ENCODE assay signal across 19 cellular contexts in the genomic region with DNA sequence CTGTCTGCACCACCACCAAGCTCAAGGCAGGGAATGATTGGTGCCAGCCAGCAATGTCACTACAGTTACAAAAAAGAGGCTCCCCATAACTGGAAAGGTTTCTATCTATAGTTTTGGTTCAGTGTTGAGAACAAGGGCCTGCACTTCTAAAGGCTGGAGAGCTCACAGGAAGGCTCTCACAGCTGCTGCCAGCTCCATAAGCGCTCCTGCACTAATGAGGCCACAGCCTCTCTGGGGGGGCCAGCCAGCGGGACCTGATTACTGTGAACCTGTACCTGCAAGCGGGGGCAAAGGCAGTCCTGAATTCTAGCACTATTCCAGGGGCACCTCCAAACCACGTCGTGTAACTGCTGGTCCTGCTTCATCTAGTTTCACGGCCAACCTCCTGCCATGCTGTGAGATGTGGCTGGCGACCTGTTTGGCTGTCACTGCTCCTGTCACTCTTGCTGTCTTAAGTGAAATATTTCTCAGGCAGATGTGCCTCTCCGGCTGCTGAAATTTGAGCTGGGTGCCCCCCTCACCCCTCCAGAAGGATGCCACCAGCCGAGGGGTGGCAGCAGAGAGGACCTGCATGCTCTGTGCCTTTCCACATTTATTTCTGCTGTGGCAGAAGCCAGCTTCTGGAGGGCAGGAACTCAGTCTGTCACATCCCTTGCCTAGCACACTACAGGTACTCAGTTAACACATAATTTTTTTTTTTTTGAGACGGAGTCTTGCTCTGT. TPM values are rescaled to one million over a fixed set of nuclear protein-coding genes. Genes with fewer than 3 reads are reported as not detected.
DNase-seq lines count a peak whose midpoint lies in the region; ATAC-seq and TF ChIP-seq lines count a peak whose summit lies in the region.
"Had no signal": no experiment of that assay in that cellular context is flagged by ENCODE, and none has a peak within 500 bp of the region (broad histone marks: within the 10 kb centered on the region; RNA-seq: fewer than 3 reads in every experiment).

No MANE protein-coding gene starts in this region.

- WGBS in gastroesophageal sphincter (ENCODE audit: low coverage in 1 of 2), 2 donors = 54 to 100% methylated on average over 2 to 5 of the region's 10 CpGs
- 34 to 44% (median 39%) methylated on average over 10 of the region's 10 CpGs for WGBS in psoas muscle, 3 donors

- H3K4me3 ChIP-seq in HEK293 (ENCODE audit: low read depth, low read length) (no peak overlapping the region), gastroesophageal sphincter (no peak overlapping the region), psoas muscle (no peak overlapping the region)
- H3K4me3 ChIP-seq: hepatocyte, pancreas had no signal

- H3K9me3 ChIP-seq in HEK293 (ENCODE audit: control insufficient read depth, insufficient read depth, low read depth, low read length) = no peaks in the 10 kb centered on the region
- H3K9me3 ChIP-seq in gastroesophageal sphincter = no peaks in the 10 kb centered on the region
- no peaks in the 10 kb centered on the region for H3K9me3 ChIP-seq in psoas muscle
- H3K9me3 ChIP-seq: pancreas had no signal

- TF ChIP-seq POLR2A in gastroesophageal sphincter (IDR thresholded peaks at IDR 0.05) = no peak

- TF ChIP-seq CTCF in HEK293 (tag by site-specific recombination; IDR thresholded peaks at IDR 0.05) = no peak
- no peak for TF ChIP-seq CTCF in gastroesophageal sphincter (IDR thresholded peaks at IDR 0.05)
- TF ChIP-seq CTCF in psoas muscle (IDR thresholded peaks at IDR 0.05) = peak; percentile 52
- no peak for TF ChIP-seq CTCF in natural killer cell (IDR thresholded peaks at IDR 0.05)
- TF ChIP-seq CTCF in HFFc6 (IDR thresholded peaks at IDR 0.05) = no peak

- DNase-seq in NCI-H2171 treated with DMSO at 0.1 percent for 48 hours (lab: John Stamatoyannopoulos, UW) (peak; percentile 98), psoas muscle (peak in 1 of 2 donors; percentile 90), natural killer cell (no peak), HEK293T (ENCODE audit: extremely low spot score) (no peak), HFFc6 (no peak)
- DNase-seq: activated CD4-positive, alpha-beta T cell treated with anti-CD3 and anti-CD28 coated beads, Interleukin-2, amount 50 U/mL, for 4 hours; activated T-cell treated with anti-CD3 and anti-CD28 coated beads, Interleukin-2, amount 50 U/mL, for 24 hours; DMS53; left cardiac atrium; NCI-H510A treated with DMSO at 0.1 percent for 48 hours; small intestine; trophoblast cell had no signal

- POLR2A ChIA-PET in HEK293 (lab: Yijun Ruan, JAX) (no interaction called here), HEK293T (lab: Yijun Ruan, JAX) (interaction anchor here (1.6 kb wide), 1 partner anchor 8 kb away, joined by 4 read pairs; no protein-coding TSS in a partner anchor)

- no peaks in the 10 kb centered on the region for H3K27me3 ChIP-seq in gastroesophageal sphincter
- no peaks in the 10 kb centered on the region for H3K27me3 ChIP-seq in psoas muscle (ENCODE audit: insufficient read depth in 3 of 3, low read length in 2 of 3)
- H3K27me3 ChIP-seq: hepatocyte, pancreas had no signal

- no peak overlapping the region for H3K27ac ChIP-seq in HEK293 (ENCODE audit: extremely low read depth, low read depth, low read length)
- H3K27ac ChIP-seq in gastroesophageal sphincter = peak overlapping the region in 3 of 4 donors; percentile 20 to 84 (median 80)
- H3K27ac ChIP-seq in psoas muscle = peak overlapping the region; percentile 66
- H3K27ac ChIP-seq: hepatocyte had no signal

- no peak overlapping the region for H3K4me3 Mint-ChIP-seq in natural killer cell
- no peak overlapping the region for H3K4me3 Mint-ChIP-seq in HFFc6
- H3K4me3 Mint-ChIP-seq: activated naive CD8-positive, alpha-beta T cell; activated T-cell treated with anti-CD3 and anti-CD28 coated beads, Interleukin-2, amount 50 U/mL, for 24 hours; stimulated activated effector memory CD8-positive, alpha-beta T cell treated with anti-CD3 and anti-CD28 coated beads, Interleukin-12 subunit alpha, Interleukin-12 subunit beta, amount 100 ng/mL, for 72 hours had no signal

- intact Hi-C loops in psoas muscle (cut with DNase I) (loop anchor here (2.0 to 5.0 kb wide), 2 partner anchors 47 to 58 kb away; no protein-coding TSS in a partner anchor), natural killer cell (cut with micrococcal nuclease) (no loop called here)

- H3K27ac Mint-ChIP-seq in natural killer cell (no peak overlapping the region), HFFc6 (no peak overlapping the region)
- H3K27ac Mint-ChIP-seq: activated naive CD8-positive, alpha-beta T cell; activated T-cell treated with anti-CD3 and anti-CD28 coated beads, Interleukin-2, amount 50 U/mL, for 24 hours; stimulated activated effector memory CD8-positive, alpha-beta T cell treated with anti-CD3 and anti-CD28 coated beads, Interleukin-12 subunit alpha, Interleukin-12 subunit beta, amount 100 ng/mL, for 72 hours had no signal

- ATAC-seq in gastroesophageal sphincter (no peak), psoas muscle (peak; percentile 58 to 83 (median 81)), natural killer cell (no peak)
- ATAC-seq: Panc1; pancreas; stimulated activated effector memory CD8-positive, alpha-beta T cell treated with anti-CD3 and anti-CD28 coated beads, Interleukin-12 subunit alpha, Interleukin-12 subunit beta, amount 100 ng/mL, for 72 hours had no signal

- H3K9me3 Mint-ChIP-seq in natural killer cell = no peaks in the 10 kb centered on the region
- no peaks in the 10 kb centered on the region for H3K9me3 Mint-ChIP-seq in HFFc6
- H3K9me3 Mint-ChIP-seq: activated T-cell treated with anti-CD3 and anti-CD28 coated beads, Interleukin-2, amount 50 U/mL, for 24 hours; stimulated activated effector memory CD8-positive, alpha-beta T cell treated with anti-CD3 and anti-CD28 coated beads, Interleukin-12 subunit alpha, Interleukin-12 subunit beta, amount 100 ng/mL, for 72 hours had no signal

- H3K27me3 Mint-ChIP-seq in natural killer cell (ENCODE audit: low read depth in 2 of 2) (no peaks in the 10 kb centered on the region), HFFc6 (ENCODE audit: insufficient read depth) (no peaks in the 10 kb centered on the region; the same call in 1 of the 2 replicates)
- H3K27me3 Mint-ChIP-seq: activated naive CD8-positive, alpha-beta T cell; activated T-cell treated with anti-CD3 and anti-CD28 coated beads, Interleukin-2, amount 50 U/mL, for 24 hours had no signal

- no peak for TF ChIP-seq EP300 in gastroesophageal sphincter (IDR thresholded peaks at IDR 0.05)

- H3K36me3 ChIP-seq in HEK293 (ENCODE audit: control insufficient read depth in 2 of 2, insufficient read depth in 1 of 2, low read length in 2 of 2) (peaks cover 0 to 39% of the 10 kb centered on the region in 2 experiments; a peak in 1 of 3 replicates), gastroesophageal sphincter (peaks cover 0 to 20% of the 10 kb centered on the region in 2 donors), psoas muscle (ENCODE audit: insufficient read depth in 1 of 2, low read depth in 1 of 2) (peaks cover 0 to 4% of the 10 kb centered on the region in 2 donors)
- H3K36me3 ChIP-seq: pancreas had no signal

- H3K4me1 Mint-ChIP-seq in natural killer cell (peaks cover 6 to 8% of the 10 kb centered on the region in 2 donors), HFFc6 (ENCODE audit: low read depth) (no peaks in the 10 kb centered on the region; the same call in 1 of the 2 replicates)

- peaks cover under 1% of the 10 kb centered on the region; the same call in 1 of the 2 replicates for H3K4me1 ChIP-seq in HEK293 (ENCODE audit: control insufficient read depth, insufficient read depth, low read length)
- H3K4me1 ChIP-seq in gastroesophageal sphincter = peaks cover 15 to 98% (median 35%) of the 10 kb centered on the region in 3 donors
- peaks cover 78% of the 10 kb centered on the region for H3K4me1 ChIP-seq in psoas muscle

- H3K36me3 Mint-ChIP-seq in natural killer cell = no peaks in the 10 kb centered on the region
- H3K36me3 Mint-ChIP-seq in HFFc6 (ENCODE audit: low read depth) = peaks cover 5% of the 10 kb centered on the region
- H3K36me3 Mint-ChIP-seq: activated naive CD8-positive, alpha-beta T cell had no signal

- CTCF ChIA-PET in HEK293 (lab: Yijun Ruan, JAX) (interaction anchor here (0.7 to 1.3 kb wide), 4 partner anchors 11 to 150 kb away, joined by 3 to 6 read pairs (median 3); no protein-coding TSS in a partner anchor), HEK293T (lab: Yijun Ruan, JAX) (interaction anchor here (0.7 kb wide), 1 partner anchor 150 kb away, joined by 3 read pairs; no protein-coding TSS in a partner anchor)

TF ChIP-seq in HEK293T, 16 proteins besides CTCF, POLR2A, EP300 and RAD21:
- TF ChIP-seq ARNT (IDR thresholded peaks at IDR 0.05) (no peak), HDGF (IDR thresholded peaks at IDR 0.05; ENCODE audit: borderline replicate concordance) (no peak), BHLHE40 (IDR thresholded peaks at IDR 0.05; ENCODE audit: borderline replicate concordance) (no peak), FOXK2 (IDR thresholded peaks at IDR 0.05) (no peak), L3MBTL2 (conservative IDR thresholded peaks at IDR 0.05) (no peak), TARDBP (IDR thresholded peaks at IDR 0.05) (no peak), FOXM1 (IDR thresholded peaks at IDR 0.05; ENCODE audit: borderline replicate concordance) (no peak), ZNF384 (IDR thresholded peaks at IDR 0.05) (no peak), ELF4 (IDR thresholded peaks at IDR 0.05) (no peak), FOXA1 (IDR thresholded peaks at IDR 0.05) (no peak), SP1 (IDR thresholded peaks at IDR 0.05) (no peak)
TF ChIP-seq in HEK293T: peak in this region for 0.

RNA-seq across cellular contexts. Expression of a gene that starts 53.3 kb away (rescaled TPM):
- total RNA-seq in gastroesophageal sphincter (10 to 100 TPM; 40.6 to 67.9 (median 49.1) TPM), psoas muscle (10 to 100 TPM; 19.7 to 36.1 (median 25.8) TPM), natural killer cell (10 to 100 TPM; 46.3 to 58.0 (median 53.8) TPM)
- 10 to 100 TPM; 18.4 to 25.0 (median 20.1) TPM for polyA plus RNA-seq in psoas muscle
- 10 to 100 TPM; 62.6 to 77.7 (median 66.8) TPM for total RNA-seq in HFFc6 (2021; fragmentation: NEBNext Ultra II Directional; extraction: Animal tissue kit (Norgen Biotek cat#: 25700))

Comparison
In these comparisons a context has a peak if more than half of its experiments do, and no peak if none do; other contexts are left out.
1. ATAC-seq: peak in psoas muscle (4 of 4); none in gastroesophageal sphincter (single experiment) and natural killer cell (0 of 3).